Comparison of ENCODE assay signal across 10 cellular contexts in the genomic region with DNA sequence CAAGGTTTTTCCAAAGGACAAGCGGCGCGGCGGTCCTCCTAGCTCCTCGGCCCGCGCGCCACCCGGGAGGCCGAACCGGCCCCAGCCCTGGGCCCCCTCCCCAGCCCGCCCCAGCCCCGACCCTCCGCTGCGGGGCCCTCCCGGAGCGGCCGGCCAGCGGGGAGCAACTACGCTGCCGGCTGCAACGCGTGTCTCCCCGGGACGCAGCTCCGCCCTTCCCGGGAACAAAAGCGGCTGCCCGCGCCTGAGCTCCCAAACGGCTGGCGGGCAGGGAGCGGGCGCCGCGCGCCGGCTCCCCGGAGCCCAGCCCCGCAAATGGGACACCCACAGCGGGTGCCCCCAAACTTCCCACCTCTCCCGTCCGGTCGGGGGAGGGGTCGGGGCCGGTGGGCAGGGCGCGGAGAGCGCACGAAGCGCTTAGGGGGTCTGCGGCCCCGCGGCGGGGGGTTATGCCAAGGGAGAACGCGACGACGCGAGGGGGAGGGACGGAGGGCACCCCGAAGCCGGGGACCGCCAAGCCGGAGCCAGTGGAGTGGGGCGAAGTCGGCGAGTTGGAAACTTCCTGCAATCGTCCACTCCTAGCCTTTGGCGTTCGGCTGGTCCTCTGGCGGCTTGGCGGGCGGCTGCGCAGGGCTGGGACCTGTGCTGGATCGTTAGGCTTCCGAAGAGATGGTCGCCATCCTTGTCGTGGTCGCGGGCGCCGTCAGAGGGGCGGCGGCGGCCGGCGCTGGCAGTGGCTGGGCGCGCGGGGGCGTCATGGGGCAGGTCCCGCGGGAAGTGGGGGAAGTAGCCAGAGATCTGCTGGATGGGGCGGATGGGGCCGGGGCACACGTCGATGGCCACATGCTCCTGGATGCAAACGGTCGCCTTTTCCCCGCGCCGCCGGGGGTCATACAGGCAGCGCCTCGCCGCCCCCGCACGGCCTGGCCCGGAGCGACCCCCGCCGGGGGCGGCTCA. TPM values are rescaled to one million over a fixed set of nuclear protein-coding genes. Genes with fewer than 3 reads are reported as not detected.
DNase-seq lines count a peak whose midpoint lies in the region; ATAC-seq and TF ChIP-seq lines count a peak whose summit lies in the region.
"Not testable (repeated sequence)": the region's sequence is repeated elsewhere in the genome, so short reads cannot be mapped to it uniquely, and the experiment has no call there.
"Had no signal": no experiment of that assay in that cellular context is flagged by ENCODE, and none has a peak within 500 bp of the region (broad histone marks: within the 10 kb centered on the region; RNA-seq: fewer than 3 reads in every experiment).

No MANE protein-coding gene starts in this region.

- H3K4me3 Mint-ChIP-seq in activated CD8-positive, alpha-beta T cell treated with anti-CD3 and anti-CD28 coated beads, Interleukin-2, amount 10 ng/mL, durations not matched to agents 7 days and 5 days; effector memory CD8-positive, alpha-beta T cell; memory B cell: not testable (repeated sequence)

- intact Hi-C loops in Panc1 (cut with micrococcal nuclease; ENCODE audit: unreplicated experiment); left ventricle myocardium superior (cut with micrococcal nuclease); psoas muscle (cut with DNase I): not testable (repeated sequence)

- H3K4me3 ChIP-seq in Panc1 (ENCODE audit: low read depth in 2 of 2, low read length in 2 of 2), result not testable (repeated sequence)
- H3K4me3 ChIP-seq in psoas muscle, result peak overlapping the region; percentile 38

- CTCF ChIA-PET in Panc1 (lab: Charles Lee); activated CD8-positive, alpha-beta T cell treated with anti-CD3 and anti-CD28 coated beads, Interleukin-2, amount 10 ng/mL, durations not matched to agents 7 days and 5 days (lab: Charles Lee): not testable (repeated sequence)

- not testable (repeated sequence) for H3K4me1 ChIP-seq in Panc1 (ENCODE audit: control insufficient read depth, insufficient read depth, low read length); psoas muscle

- POLR2A ChIA-PET in Panc1 (lab: Charles Lee); activated CD8-positive, alpha-beta T cell treated with anti-CD3 and anti-CD28 coated beads, Interleukin-2, amount 10 ng/mL, durations not matched to agents 7 days and 5 days (lab: Charles Lee): not testable (repeated sequence)

- not testable (repeated sequence) for H3K27ac ChIP-seq in Panc1 (ENCODE audit: low read length); psoas muscle

- H3K9me3 ChIP-seq in Panc1 (ENCODE audit: control insufficient read depth, insufficient read depth, low read depth, low read length); psoas muscle: not testable (repeated sequence)

- in situ Hi-C loops in Panc1 (cut with HindIII; ENCODE audit: low pct_unique_long_range_greater_than_20kb, low sequenced_read_pairs), result not testable (repeated sequence)

- not testable (repeated sequence) for DNase-seq in Panc1 (ENCODE audit: low read depth, low spot score); activated CD8-positive, alpha-beta T cell treated with anti-CD3 and anti-CD28 coated beads, Interleukin-2, amount 10 ng/mL, durations not matched to agents 7 days and 5 days; effector memory CD8-positive, alpha-beta T cell; left ventricle myocardium superior; memory B cell (ENCODE audit: low spot score in 2 of 2); psoas muscle

- WGBS in psoas muscle, 3 donors, result no CpG with 5 or more reads among the region's 114 CpGs

- not testable (repeated sequence) for TF ChIP-seq CTCF in Panc1 (IDR thresholded peaks at IDR 0.05); psoas muscle (IDR thresholded peaks at IDR 0.05)

- H3K9me3 Mint-ChIP-seq in activated CD8-positive, alpha-beta T cell treated with anti-CD3 and anti-CD28 coated beads, Interleukin-2, amount 10 ng/mL, durations not matched to agents 7 days and 5 days (ENCODE audit: insufficient read depth); effector memory CD8-positive, alpha-beta T cell; memory B cell: not testable (repeated sequence)

- not testable (repeated sequence) for H3K36me3 ChIP-seq in Panc1 (ENCODE audit: control insufficient read depth, insufficient read depth, low read length); psoas muscle (ENCODE audit: insufficient read depth in 1 of 2, low read depth in 1 of 2)

- not testable (repeated sequence) for H3K27me3 Mint-ChIP-seq in activated CD8-positive, alpha-beta T cell treated with anti-CD3 and anti-CD28 coated beads, Interleukin-2, amount 10 ng/mL, durations not matched to agents 7 days and 5 days (ENCODE audit: low read depth); effector memory CD8-positive, alpha-beta T cell; memory B cell

- not testable (repeated sequence) for H3K27ac Mint-ChIP-seq in activated CD8-positive, alpha-beta T cell treated with anti-CD3 and anti-CD28 coated beads, Interleukin-2, amount 10 ng/mL, durations not matched to agents 7 days and 5 days; effector memory CD8-positive, alpha-beta T cell; memory B cell

- BruUV-seq in Panc1 (replicated peaks; lab: Mats Ljungman, UMichigan), result not testable (repeated sequence)

- H3K36me3 Mint-ChIP-seq in activated CD8-positive, alpha-beta T cell treated with anti-CD3 and anti-CD28 coated beads, Interleukin-2, amount 10 ng/mL, durations not matched to agents 7 days and 5 days (ENCODE audit: low read depth); effector memory CD8-positive, alpha-beta T cell (ENCODE audit: insufficient read depth); memory B cell: not testable (repeated sequence)

- ATAC-seq in GM18868 (IDR thresholded peaks at IDR 0.05; ENCODE audit: unreplicated experiment) (peak; percentile 15), Panc1 (peak; percentile 69), left ventricle myocardium superior (peak; percentile 69), memory B cell (ENCODE audit: low read depth) (peak; percentile 51), psoas muscle (peak; percentile 31 to 71 (median 57))
- ATAC-seq in activated CD8-positive, alpha-beta T cell treated with anti-CD3 and anti-CD28 coated beads, Interleukin-2, amount 10 ng/mL, durations not matched to agents 7 days and 5 days, result peak; percentile 59
- ATAC-seq in effector memory CD8-positive, alpha-beta T cell (replicated peaks), result peak; percentile 38

- H3K4me1 Mint-ChIP-seq in activated CD8-positive, alpha-beta T cell treated with anti-CD3 and anti-CD28 coated beads, Interleukin-2, amount 10 ng/mL, durations not matched to agents 7 days and 5 days (ENCODE audit: low read depth); effector memory CD8-positive, alpha-beta T cell (ENCODE audit: low read depth in 2 of 2); memory B cell: not testable (repeated sequence)

- not testable (repeated sequence) for H3K27me3 ChIP-seq in Panc1 (ENCODE audit: control insufficient read depth, insufficient read depth, low read length); psoas muscle (ENCODE audit: insufficient read depth in 3 of 3, low read length in 2 of 3)

RNA-seq across cellular contexts. Expression of a gene that starts 29.7 kb away (rescaled TPM):
- total RNA-seq in Panc1 (2021; ENCODE audit: unreplicated experiment) (1.4 TPM), left ventricle myocardium superior (17.0 TPM), psoas muscle (10 to 100 TPM in 3 of 4 donors, 1 to 10 TPM in 1; 8.9 to 13.6 (median 11.6) TPM)
- polyA plus RNA-seq in Panc1 (2012; ENCODE audit: insufficient read length), result 4.9 TPM
- not detected for total RNA-seq in activated CD8-positive, alpha-beta T cell treated with anti-CD3 and anti-CD28 coated beads, Interleukin-2, amount 10 ng/mL, durations not matched to agents 7 days and 5 days
- 10 to 100 TPM; 10.2 to 16.6 (median 14.4) TPM for polyA plus RNA-seq in psoas muscle
- total RNA-seq: HT1080, kidney epithelial cell, MCF 10A had no signal

RNA-seq across cellular contexts. Expression of a gene that starts 41.4 kb away (rescaled TPM):
- 20.9 TPM for total RNA-seq in Panc1 (2021; ENCODE audit: unreplicated experiment)
- polyA plus RNA-seq in Panc1 (2012; ENCODE audit: insufficient read length), result 11.7 TPM
- 10 to 100 TPM; 18.3 to 20.1 TPM for total RNA-seq in activated CD8-positive, alpha-beta T cell treated with anti-CD3 and anti-CD28 coated beads, Interleukin-2, amount 10 ng/mL, durations not matched to agents 7 days and 5 days
- total RNA-seq in left ventricle myocardium superior, result 12.2 TPM
- total RNA-seq in psoas muscle, result 10 to 100 TPM in 2 of 4 donors, 1 to 10 TPM in 2; 6.9 to 11.9 (median 10.0) TPM
- polyA plus RNA-seq in psoas muscle, result 1 to 10 TPM; 3.3 to 7.6 (median 6.7) TPM

Comparison
In these comparisons a context has a peak if more than half of its experiments do, and no peak if none do; other contexts are left out.
1. ATAC-seq: peak in every context shown above with its lines; median percentile 69 in Panc1; 69 in left ventricle myocardium superior; 59 in activated CD8-positive, alpha-beta T cell treated with anti-CD3 and anti-CD28 coated beads, Interleukin-2, amount 10 ng/mL, durations not matched to agents 7 days and 5 days; 57 in psoas muscle; 51 in memory B cell; 38 in effector memory CD8-positive, alpha-beta T cell; 15 in GM18868.